16 cellular contexts compared by ENCODE assay signal in genomic region chr17:38720941-38721340, GRCh38. TPM values are rescaled to one million over a fixed set of nuclear protein-coding genes. Genes with fewer than 3 reads are reported as not detected.
A peak's percentile ranks its signal among the peaks of the same experiment; 100 is the strongest.
DNase-seq lines count a peak whose midpoint lies in the region; ATAC-seq, FAIRE-seq and TF ChIP-seq lines count a peak whose summit lies in the region.
"Had no signal": no experiment of that assay in that cellular context is flagged by ENCODE, and none has a peak within 500 bp of the region (broad histone marks: within the 10 kb centered on the region; RNA-seq: fewer than 3 reads in every experiment).

No MANE protein-coding gene starts in this region.

- DNase-seq in HepG2 (ENCODE audit: low spot score) (no peak), right lobe of liver (no peak), T-cell (no peak)
- no peak for DNase-seq in naive thymus-derived CD8-positive, alpha-beta T cell
- DNase-seq: DMS 273 treated with DMSO at 0.1 percent for 48 hours, NCI-H1417 treated with DMSO at 0.1 percent for 48 hours, NCI-H2029 treated with DMSO at 0.1 percent for 48 hours, NCI-H510A had no signal

- intact Hi-C loops in HepG2 (cut with micrococcal nuclease; ENCODE audit: unreplicated experiment): loop anchor here (5.0 kb wide), 1 partner anchor 376 kb away; no protein-coding TSS in a partner anchor
- intact Hi-C loops in right lobe of liver (cut with DNase I): no loop called here

- TF ChIP-seq CTCF in HepG2 (CRISPR knock-in tag; IDR thresholded peaks at IDR 0.05): no peak
- no peak for TF ChIP-seq CTCF in right lobe of liver (IDR thresholded peaks at IDR 0.05)

- H4K20me1 ChIP-seq in HepG2 (ENCODE audit: insufficient read depth, low read length): no peaks in the 10 kb centered on the region

- H3K4me3 ChIP-seq in HepG2 (replicated peaks in 1 of 3; ENCODE audit: insufficient read depth in 1 of 3, low read depth in 2 of 3, low read length in 3 of 3): no peak overlapping the region
- no peak overlapping the region for H3K4me3 ChIP-seq in right lobe of liver

- POLR2A ChIA-PET in HepG2 (lab: Yijun Ruan, JAX) (interaction anchor here (1.1 to 5.5 kb wide), 3 partner anchors 10 to 19 kb away, joined by 3 to 38 read pairs (median 13); partner anchors contain the start of gene MLLT6), T-cell (lab: Charles Lee) (no interaction called here)
- POLR2A ChIA-PET in naive thymus-derived CD8-positive, alpha-beta T cell (lab: Charles Lee): interaction anchor here (12.1 to 22.8 kb wide), 2 partner anchors 3 to 11 kb away, joined by 395 read pairs; partner anchors contain the start of gene MLLT6

- no peak overlapping the region for H3K27ac ChIP-seq in HepG2 (ENCODE audit: extremely low read length, insufficient read depth, low read length)
- no peak overlapping the region for H3K27ac ChIP-seq in right lobe of liver

- no peaks in the 10 kb centered on the region for H3K9me3 Mint-ChIP-seq in T-cell
- H3K9me3 Mint-ChIP-seq in naive thymus-derived CD8-positive, alpha-beta T cell: no peaks in the 10 kb centered on the region
- H3K9me3 Mint-ChIP-seq: IgD-negative memory B cell had no signal

- H3K9ac ChIP-seq in HepG2 (ENCODE audit: insufficient read depth, low read depth, low read length): no peak overlapping the region

- H3K4me2 ChIP-seq in HepG2 (ENCODE audit: low read depth, low read length): no peak overlapping the region

- in situ Hi-C loops in HepG2 (cut with HindIII; ENCODE audit: extremely low pct_ligation_motif_present, low pct_unique_long_range_greater_than_20kb): no loop called here

- peak overlapping the region; percentile 14 to 44 for H3K27ac Mint-ChIP-seq in T-cell
- H3K27ac Mint-ChIP-seq in naive thymus-derived CD8-positive, alpha-beta T cell: peak overlapping the region in 6 of 10 donors; percentile 15 to 87 (median 28)

- H3K4me3 Mint-ChIP-seq in T-cell: no peak overlapping the region
- H3K4me3 Mint-ChIP-seq in naive thymus-derived CD8-positive, alpha-beta T cell: no peak overlapping the region
- H3K4me3 Mint-ChIP-seq: B cell had no signal

- FAIRE-seq in HepG2 (lab: Jason Lieb, UNC): no peak

- no peaks in the 10 kb centered on the region for H3K27me3 ChIP-seq in HepG2 (ENCODE audit: control insufficient read depth in 1 of 2, insufficient read depth in 2 of 2, low read length in 2 of 2)
- no peaks in the 10 kb centered on the region for H3K27me3 ChIP-seq in right lobe of liver

- TF ChIP-seq POLR2A in HepG2 (IDR thresholded peaks at IDR 0.05; ENCODE audit: insufficient read depth in 1 of 2, low read depth in 2 of 2, low read length in 2 of 2): no peak; a peak in 1 of 4 replicates
- no peak for TF ChIP-seq POLR2A in right lobe of liver (IDR thresholded peaks at IDR 0.05)

- no peaks in the 10 kb centered on the region for H3K79me2 ChIP-seq in HepG2 (ENCODE audit: insufficient read depth, low read length)

- H3K9me3 ChIP-seq in HepG2 (ENCODE audit: low read length): no peaks in the 10 kb centered on the region
- H3K9me3 ChIP-seq in right lobe of liver: no peaks in the 10 kb centered on the region

- no peaks in the 10 kb centered on the region for H3K27me3 Mint-ChIP-seq in T-cell
- no peaks in the 10 kb centered on the region for H3K27me3 Mint-ChIP-seq in naive thymus-derived CD8-positive, alpha-beta T cell
- H3K27me3 Mint-ChIP-seq: B cell, IgD-negative memory B cell had no signal

- H3K4me1 Mint-ChIP-seq in T-cell: peaks cover 36 to 50% (median 43%) of the 10 kb centered on the region in 3 donors
- peaks cover 18 to 60% (median 51%) of the 10 kb centered on the region in 4 donors for H3K4me1 Mint-ChIP-seq in naive thymus-derived CD8-positive, alpha-beta T cell

- TSS peak; percentile 20 for BruUV-seq in HepG2 (replicated peaks; lab: Mats Ljungman, UMichigan)

- CTCF ChIA-PET in HepG2 (lab: Yijun Ruan, JAX; ENCODE audit: low intra/inter-chr PET ratio, low total read pairs): no interaction called here
- CTCF ChIA-PET in T-cell (lab: Charles Lee): no interaction called here

- TF ChIP-seq EP300 in HepG2 (IDR thresholded peaks at IDR 0.05; ENCODE audit: low read depth in 2 of 2, low read length in 2 of 2) (no peak), HepG2 (CRISPR knock-in tag; IDR thresholded peaks at IDR 0.05; ENCODE audit: borderline replicate concordance) (no peak)

- TF ChIP-seq RAD21 in HepG2 (CRISPR knock-in tag; IDR thresholded peaks at IDR 0.05): no peak

- 98% methylated on average over 6 of the region's 6 CpGs for WGBS in HepG2 (ENCODE audit: low lambda C conversion rate)
- 87% methylated on average over 6 of the region's 6 CpGs for WGBS in right lobe of liver (ENCODE audit: insufficient coverage, low coverage, low lambda C conversion rate, missing lambda C conversion rate)

- H3K36me3 ChIP-seq in HepG2 (replicated peaks in 1 of 2; ENCODE audit: control insufficient read depth in 1 of 2, insufficient read depth in 2 of 2, low read length in 2 of 2) (peaks cover 40 to 67% of the 10 kb centered on the region in 2 experiments), right lobe of liver (peaks cover 0 to 13% (median 2%) of the 10 kb centered on the region in 4 donors)

- ATAC-seq in HepG2: no peak
- ATAC-seq in right lobe of liver: no peak
- no peak for ATAC-seq in T-cell (replicated peaks in 1 of 4)
- no peak for ATAC-seq in naive thymus-derived CD8-positive, alpha-beta T cell
- ATAC-seq in GM21825 (IDR thresholded peaks at IDR 0.05; ENCODE audit: unreplicated experiment): no peak
- no peak for ATAC-seq in GM19023 (IDR thresholded peaks at IDR 0.05; ENCODE audit: unreplicated experiment)
- no peak for ATAC-seq in HG02884 (IDR thresholded peaks at IDR 0.05; ENCODE audit: unreplicated experiment)
- ATAC-seq: HCT116, Panc1, Right ventricle myocardium inferior had no signal

- peaks cover 24% of the 10 kb centered on the region for H3K36me3 Mint-ChIP-seq in T-cell
- peaks cover 0 to 68% (median 11%) of the 10 kb centered on the region in 3 donors for H3K36me3 Mint-ChIP-seq in naive thymus-derived CD8-positive, alpha-beta T cell

- peaks cover 32% of the 10 kb centered on the region for H3K4me1 ChIP-seq in HepG2 (ENCODE audit: insufficient read depth, low read length)
- no peaks in the 10 kb centered on the region for H3K4me1 ChIP-seq in right lobe of liver

- H2AFZ ChIP-seq in HepG2 (ENCODE audit: low read length): no peak overlapping the region

RNA-seq across cellular contexts. Expression of gene CISD3, which starts 9.2 kb away (rescaled TPM):
- total RNA-seq in HepG2 (2016; rRNA removed; fragmentation: Illumina TruSeq; extraction: Trizol) (34.1 and 42.6 TPM in 2 replicates), right lobe of liver (10 to 100 TPM; 34.2 to 88.1 (median 55.1) TPM), T-cell (10 to 100 TPM; 10.7 to 21.5 (median 17.7) TPM)
- total RNA-seq in HepG2 (2016; cell fraction: cytosol; rRNA removed; fragmentation: Illumina TruSeq; extraction: Trizol; ENCODE audit: low read depth): 64.2 and 89.3 TPM in 2 replicates
- 38.9 and 39.2 TPM in 2 replicates for total RNA-seq in HepG2 (2016; cell fraction: insoluble cytoplasmic fraction; rRNA removed; fragmentation: Illumina TruSeq; extraction: Trizol)
- 72.8 and 92.2 TPM in 2 replicates for total RNA-seq in HepG2 (2016; cell fraction: membrane; rRNA removed; fragmentation: Illumina TruSeq; extraction: Trizol)
- 12.0 and 15.5 TPM in 2 replicates for total RNA-seq in HepG2 (2016; cell fraction: nucleus; rRNA removed; fragmentation: Illumina TruSeq; extraction: Trizol)
- 30.0 and 34.9 TPM in 2 replicates for polyA plus RNA-seq in HepG2 (2011; rRNA removed)
- polyA plus RNA-seq in HepG2 (2011; cell fraction: cytosol; rRNA removed): 15.0 and 24.9 TPM in 2 replicates
- polyA plus RNA-seq in HepG2 (2011; cell fraction: nucleus; rRNA removed): 10.7 and 11.5 TPM in 2 replicates
- 34.2 TPM in 2 replicates for polyA plus RNA-seq in HepG2 (2012)
- 183 and 249 TPM in 2 replicates for polyA plus RNA-seq in HepG2 (2016; cell fraction: cytosol; fragmentation: Illumina TruSeq; extraction: Trizol; ENCODE audit: low read depth)
- 69.7 and 77.8 TPM in 2 replicates for polyA plus RNA-seq in HepG2 (2016; cell fraction: insoluble cytoplasmic fraction; fragmentation: Illumina TruSeq; extraction: Trizol; ENCODE audit: low read depth)
- polyA plus RNA-seq in HepG2 (2016; cell fraction: membrane; fragmentation: Illumina TruSeq; extraction: Trizol; ENCODE audit: low read depth): 135 and 168 TPM in 2 replicates
- polyA plus RNA-seq in HepG2 (2016; cell fraction: nucleus; fragmentation: Illumina TruSeq; extraction: Trizol; ENCODE audit: insufficient read depth, low read depth): 46.2 and 46.8 TPM in 2 replicates
- 16.1 and 27.0 TPM in 2 replicates for polyA minus RNA-seq in HepG2 (2011; rRNA and poly(A)+ RNA removed; ENCODE audit: low replicate concordance)
- polyA minus RNA-seq in HepG2 (2011; cell fraction: cytosol; rRNA and poly(A)+ RNA removed): 7.2 and 7.7 TPM in 2 replicates
- polyA minus RNA-seq in HepG2 (2011; cell fraction: nucleus; rRNA and poly(A)+ RNA removed): 7.1 and 8.1 TPM in 2 replicates
- total RNA-seq in naive thymus-derived CD8-positive, alpha-beta T cell: 10 to 100 TPM; 10.7 to 12.3 TPM
- 10 to 100 TPM; 40.5 to 63.3 (median 46.2) TPM for polyA plus RNA-seq in naive thymus-derived CD8-positive, alpha-beta T cell

RNA-seq across cellular contexts. Expression of gene MLLT6, which starts 15.9 kb away (rescaled TPM):
- total RNA-seq in HepG2 (2016; rRNA removed; fragmentation: Illumina TruSeq; extraction: Trizol) (27.6 and 50.7 TPM in 2 replicates), right lobe of liver (10 to 100 TPM; 10.1 to 30.9 (median 25.6) TPM), T-cell (100 to 1,000 TPM; 412 to 506 (median 480) TPM)
- total RNA-seq in HepG2 (2016; cell fraction: cytosol; rRNA removed; fragmentation: Illumina TruSeq; extraction: Trizol; ENCODE audit: low read depth): 41.1 and 41.6 TPM in 2 replicates
- total RNA-seq in HepG2 (2016; cell fraction: insoluble cytoplasmic fraction; rRNA removed; fragmentation: Illumina TruSeq; extraction: Trizol): 23.9 and 54.9 TPM in 2 replicates
- 44.6 and 48.3 TPM in 2 replicates for total RNA-seq in HepG2 (2016; cell fraction: membrane; rRNA removed; fragmentation: Illumina TruSeq; extraction: Trizol)
- total RNA-seq in HepG2 (2016; cell fraction: nucleus; rRNA removed; fragmentation: Illumina TruSeq; extraction: Trizol): 51.1 and 58.3 TPM in 2 replicates
- 69.5 TPM in 2 replicates for polyA plus RNA-seq in HepG2 (2011; rRNA removed)
- 20.9 and 26.0 TPM in 2 replicates for polyA plus RNA-seq in HepG2 (2011; cell fraction: cytosol; rRNA removed)
- 261 and 305 TPM in 2 replicates for polyA plus RNA-seq in HepG2 (2011; cell fraction: nucleus; rRNA removed)
- polyA plus RNA-seq in HepG2 (2012): 56.0 and 70.4 TPM in 2 replicates
- polyA plus RNA-seq in HepG2 (2016; cell fraction: cytosol; fragmentation: Illumina TruSeq; extraction: Trizol; ENCODE audit: low read depth): 2.1 and 3.2 TPM in 2 replicates
- polyA plus RNA-seq in HepG2 (2016; cell fraction: insoluble cytoplasmic fraction; fragmentation: Illumina TruSeq; extraction: Trizol; ENCODE audit: low read depth): 25.3 and 28.2 TPM in 2 replicates
- polyA plus RNA-seq in HepG2 (2016; cell fraction: membrane; fragmentation: Illumina TruSeq; extraction: Trizol; ENCODE audit: low read depth): 10.7 and 10.9 TPM in 2 replicates
- 142 and 147 TPM in 2 replicates for polyA plus RNA-seq in HepG2 (2016; cell fraction: nucleus; fragmentation: Illumina TruSeq; extraction: Trizol; ENCODE audit: insufficient read depth, low read depth)
- polyA minus RNA-seq in HepG2 (2011; rRNA and poly(A)+ RNA removed; ENCODE audit: low replicate concordance): 89.8 and 99.9 TPM in 2 replicates
- 29.2 and 32.2 TPM in 2 replicates for polyA minus RNA-seq in HepG2 (2011; cell fraction: cytosol; rRNA and poly(A)+ RNA removed)
- 156 and 194 TPM in 2 replicates for polyA minus RNA-seq in HepG2 (2011; cell fraction: nucleus; rRNA and poly(A)+ RNA removed)
- total RNA-seq in naive thymus-derived CD8-positive, alpha-beta T cell: 100 to 1,000 TPM; 481 to 489 TPM
- polyA plus RNA-seq in naive thymus-derived CD8-positive, alpha-beta T cell: 10 to 100 TPM in 1 of 3 donors, 1 to 10 TPM in 2; 5.5 to 11.9 (median 8.3) TPM

RNA-seq across cellular contexts. Expression of gene PCGF2, which starts 27.2 kb away (rescaled TPM):
- total RNA-seq in HepG2 (2016; rRNA removed; fragmentation: Illumina TruSeq; extraction: Trizol) (11.6 and 11.7 TPM in 2 replicates), right lobe of liver (1 to 10 TPM; 1.7 to 8.0 (median 3.9) TPM), T-cell (under 1 TPM in 3 of 5 donors, not detected in 2; 0.28 to 0.69 (median 0.53) TPM)
- total RNA-seq in HepG2 (2016; cell fraction: cytosol; rRNA removed; fragmentation: Illumina TruSeq; extraction: Trizol; ENCODE audit: low read depth): 12.6 and 19.2 TPM in 2 replicates
- total RNA-seq in HepG2 (2016; cell fraction: insoluble cytoplasmic fraction; rRNA removed; fragmentation: Illumina TruSeq; extraction: Trizol): 8.9 and 11.5 TPM in 2 replicates
- total RNA-seq in HepG2 (2016; cell fraction: membrane; rRNA removed; fragmentation: Illumina TruSeq; extraction: Trizol): 33.3 and 35.3 TPM in 2 replicates
- 13.3 and 14.9 TPM in 2 replicates for total RNA-seq in HepG2 (2016; cell fraction: nucleus; rRNA removed; fragmentation: Illumina TruSeq; extraction: Trizol)
- polyA plus RNA-seq in HepG2 (2011; rRNA removed): 29.4 and 30.6 TPM in 2 replicates
- polyA plus RNA-seq in HepG2 (2011; cell fraction: cytosol; rRNA removed): 18.7 and 30.8 TPM in 2 replicates
- polyA plus RNA-seq in HepG2 (2011; cell fraction: nucleus; rRNA removed): 53.9 and 68.1 TPM in 2 replicates
- polyA plus RNA-seq in HepG2 (2012): 32.6 and 40.9 TPM in 2 replicates
- polyA plus RNA-seq in HepG2 (2016; cell fraction: cytosol; fragmentation: Illumina TruSeq; extraction: Trizol; ENCODE audit: low read depth): 194 and 224 TPM in 2 replicates
- polyA plus RNA-seq in HepG2 (2016; cell fraction: insoluble cytoplasmic fraction; fragmentation: Illumina TruSeq; extraction: Trizol; ENCODE audit: low read depth): 44.1 and 62.1 TPM in 2 replicates
- 209 and 253 TPM in 2 replicates for polyA plus RNA-seq in HepG2 (2016; cell fraction: membrane; fragmentation: Illumina TruSeq; extraction: Trizol; ENCODE audit: low read depth)
- polyA plus RNA-seq in HepG2 (2016; cell fraction: nucleus; fragmentation: Illumina TruSeq; extraction: Trizol; ENCODE audit: insufficient read depth, low read depth): 85.1 and 95.0 TPM in 2 replicates
- polyA minus RNA-seq in HepG2 (2011; rRNA and poly(A)+ RNA removed; ENCODE audit: low replicate concordance): 11.1 and 38.8 TPM in 2 replicates
- 30.5 and 32.4 TPM in 2 replicates for polyA minus RNA-seq in HepG2 (2011; cell fraction: cytosol; rRNA and poly(A)+ RNA removed)
- 13.9 and 14.2 TPM in 2 replicates for polyA minus RNA-seq in HepG2 (2011; cell fraction: nucleus; rRNA and poly(A)+ RNA removed)
- not detected for total RNA-seq in naive thymus-derived CD8-positive, alpha-beta T cell
- polyA plus RNA-seq in naive thymus-derived CD8-positive, alpha-beta T cell: under 1 TPM in 1 of 3 donors, not detected in 2; 0.08 TPM
- total RNA-seq: B cell had no signal
- polyA plus RNA-seq: IgD-negative memory B cell had no signal

RNA-seq across cellular contexts. Expression of gene PSMB3, which starts 31.6 kb away (rescaled TPM):
- total RNA-seq in HepG2 (2016; rRNA removed; fragmentation: Illumina TruSeq; extraction: Trizol) (517 and 688 TPM in 2 replicates), right lobe of liver (100 to 1,000 TPM in 5 of 6 experiments, 10 to 100 TPM in 1; 85.2 to 183 (median 120) TPM), T-cell (100 to 1,000 TPM in 3 of 5 donors, 10 to 100 TPM in 2; 81.2 to 116 (median 104) TPM)
- total RNA-seq in HepG2 (2016; cell fraction: cytosol; rRNA removed; fragmentation: Illumina TruSeq; extraction: Trizol; ENCODE audit: low read depth): 265 and 305 TPM in 2 replicates
- 517 and 718 TPM in 2 replicates for total RNA-seq in HepG2 (2016; cell fraction: insoluble cytoplasmic fraction; rRNA removed; fragmentation: Illumina TruSeq; extraction: Trizol)
- total RNA-seq in HepG2 (2016; cell fraction: membrane; rRNA removed; fragmentation: Illumina TruSeq; extraction: Trizol): 175 and 189 TPM in 2 replicates
- total RNA-seq in HepG2 (2016; cell fraction: nucleus; rRNA removed; fragmentation: Illumina TruSeq; extraction: Trizol): 146 and 163 TPM in 2 replicates
- polyA plus RNA-seq in HepG2 (2011; rRNA removed): 317 and 366 TPM in 2 replicates
- 470 and 640 TPM in 2 replicates for polyA plus RNA-seq in HepG2 (2011; cell fraction: cytosol; rRNA removed)
- polyA plus RNA-seq in HepG2 (2011; cell fraction: nucleus; rRNA removed): 121 and 122 TPM in 2 replicates
- polyA plus RNA-seq in HepG2 (2012): 167 and 213 TPM in 2 replicates
- 206 and 222 TPM in 2 replicates for polyA plus RNA-seq in HepG2 (2016; cell fraction: cytosol; fragmentation: Illumina TruSeq; extraction: Trizol; ENCODE audit: low read depth)
- polyA plus RNA-seq in HepG2 (2016; cell fraction: insoluble cytoplasmic fraction; fragmentation: Illumina TruSeq; extraction: Trizol; ENCODE audit: low read depth): 578 and 618 TPM in 2 replicates
- polyA plus RNA-seq in HepG2 (2016; cell fraction: membrane; fragmentation: Illumina TruSeq; extraction: Trizol; ENCODE audit: low read depth): 134 and 136 TPM in 2 replicates
- 227 and 228 TPM in 2 replicates for polyA plus RNA-seq in HepG2 (2016; cell fraction: nucleus; fragmentation: Illumina TruSeq; extraction: Trizol; ENCODE audit: insufficient read depth, low read depth)
- 383 and 657 TPM in 2 replicates for polyA minus RNA-seq in HepG2 (2011; rRNA and poly(A)+ RNA removed; ENCODE audit: low replicate concordance)
- 84.9 and 103 TPM in 2 replicates for polyA minus RNA-seq in HepG2 (2011; cell fraction: cytosol; rRNA and poly(A)+ RNA removed)
- 32.9 and 35.0 TPM in 2 replicates for polyA minus RNA-seq in HepG2 (2011; cell fraction: nucleus; rRNA and poly(A)+ RNA removed)
- 10 to 100 TPM; 94.1 to 96.4 TPM for total RNA-seq in naive thymus-derived CD8-positive, alpha-beta T cell
- polyA plus RNA-seq in naive thymus-derived CD8-positive, alpha-beta T cell: 100 to 1,000 TPM; 338 to 361 (median 349) TPM

RNA-seq across cellular contexts. Expression of gene EPOP, which starts 46.2 kb away (rescaled TPM):
- total RNA-seq in HepG2 (2016; rRNA removed; fragmentation: Illumina TruSeq; extraction: Trizol) (29.0 and 37.8 TPM in 2 replicates), right lobe of liver (1 to 10 TPM; 1.1 to 6.0 (median 3.0) TPM), T-cell (1 to 10 TPM in 1 of 5 donors, under 1 TPM in 4; 0.68 to 1.6 (median 0.90) TPM)
- 20.7 and 21.2 TPM in 2 replicates for total RNA-seq in HepG2 (2016; cell fraction: cytosol; rRNA removed; fragmentation: Illumina TruSeq; extraction: Trizol; ENCODE audit: low read depth)
- total RNA-seq in HepG2 (2016; cell fraction: insoluble cytoplasmic fraction; rRNA removed; fragmentation: Illumina TruSeq; extraction: Trizol): 22.9 and 36.8 TPM in 2 replicates
- total RNA-seq in HepG2 (2016; cell fraction: membrane; rRNA removed; fragmentation: Illumina TruSeq; extraction: Trizol): 65.8 and 69.1 TPM in 2 replicates
- 17.6 and 17.8 TPM in 2 replicates for total RNA-seq in HepG2 (2016; cell fraction: nucleus; rRNA removed; fragmentation: Illumina TruSeq; extraction: Trizol)
- 13.9 and 14.7 TPM in 2 replicates for polyA plus RNA-seq in HepG2 (2011; rRNA removed)
- 14.1 and 17.0 TPM in 2 replicates for polyA plus RNA-seq in HepG2 (2011; cell fraction: cytosol; rRNA removed)
- polyA plus RNA-seq in HepG2 (2011; cell fraction: nucleus; rRNA removed): 10.9 and 12.1 TPM in 2 replicates
- 17.9 and 19.9 TPM in 2 replicates for polyA plus RNA-seq in HepG2 (2012)
- 26.4 and 26.9 TPM in 2 replicates for polyA plus RNA-seq in HepG2 (2016; cell fraction: cytosol; fragmentation: Illumina TruSeq; extraction: Trizol; ENCODE audit: low read depth)
- polyA plus RNA-seq in HepG2 (2016; cell fraction: insoluble cytoplasmic fraction; fragmentation: Illumina TruSeq; extraction: Trizol; ENCODE audit: low read depth): 46.7 and 55.1 TPM in 2 replicates
- polyA plus RNA-seq in HepG2 (2016; cell fraction: membrane; fragmentation: Illumina TruSeq; extraction: Trizol; ENCODE audit: low read depth): 71.4 and 76.4 TPM in 2 replicates
- 43.8 and 45.7 TPM in 2 replicates for polyA plus RNA-seq in HepG2 (2016; cell fraction: nucleus; fragmentation: Illumina TruSeq; extraction: Trizol; ENCODE audit: insufficient read depth, low read depth)
- 4.2 and 17.4 TPM in 2 replicates for polyA minus RNA-seq in HepG2 (2011; rRNA and poly(A)+ RNA removed; ENCODE audit: low replicate concordance)
- 14.9 and 17.2 TPM in 2 replicates for polyA minus RNA-seq in HepG2 (2011; cell fraction: cytosol; rRNA and poly(A)+ RNA removed)
- 5.9 and 6.3 TPM in 2 replicates for polyA minus RNA-seq in HepG2 (2011; cell fraction: nucleus; rRNA and poly(A)+ RNA removed)
- total RNA-seq in naive thymus-derived CD8-positive, alpha-beta T cell: 1 to 10 TPM; 1.2 TPM
- polyA plus RNA-seq in naive thymus-derived CD8-positive, alpha-beta T cell: under 1 TPM in 2 of 3 donors, not detected in 1; 0.04 to 0.10 TPM
- polyA plus RNA-seq: IgD-negative memory B cell had no signal

Comparison
In these comparisons a context has a peak if more than half of its experiments do, and no peak if none do; other contexts are left out.
1. POLR2A ChIA-PET loops: an anchor here in HepG2 (1.1 to 5.5 kb wide) and naive thymus-derived CD8-positive, alpha-beta T cell (12.1 to 22.8 kb wide); none called in T-cell.